9 cellular contexts compared by ENCODE assay signal in the genomic region with DNA sequence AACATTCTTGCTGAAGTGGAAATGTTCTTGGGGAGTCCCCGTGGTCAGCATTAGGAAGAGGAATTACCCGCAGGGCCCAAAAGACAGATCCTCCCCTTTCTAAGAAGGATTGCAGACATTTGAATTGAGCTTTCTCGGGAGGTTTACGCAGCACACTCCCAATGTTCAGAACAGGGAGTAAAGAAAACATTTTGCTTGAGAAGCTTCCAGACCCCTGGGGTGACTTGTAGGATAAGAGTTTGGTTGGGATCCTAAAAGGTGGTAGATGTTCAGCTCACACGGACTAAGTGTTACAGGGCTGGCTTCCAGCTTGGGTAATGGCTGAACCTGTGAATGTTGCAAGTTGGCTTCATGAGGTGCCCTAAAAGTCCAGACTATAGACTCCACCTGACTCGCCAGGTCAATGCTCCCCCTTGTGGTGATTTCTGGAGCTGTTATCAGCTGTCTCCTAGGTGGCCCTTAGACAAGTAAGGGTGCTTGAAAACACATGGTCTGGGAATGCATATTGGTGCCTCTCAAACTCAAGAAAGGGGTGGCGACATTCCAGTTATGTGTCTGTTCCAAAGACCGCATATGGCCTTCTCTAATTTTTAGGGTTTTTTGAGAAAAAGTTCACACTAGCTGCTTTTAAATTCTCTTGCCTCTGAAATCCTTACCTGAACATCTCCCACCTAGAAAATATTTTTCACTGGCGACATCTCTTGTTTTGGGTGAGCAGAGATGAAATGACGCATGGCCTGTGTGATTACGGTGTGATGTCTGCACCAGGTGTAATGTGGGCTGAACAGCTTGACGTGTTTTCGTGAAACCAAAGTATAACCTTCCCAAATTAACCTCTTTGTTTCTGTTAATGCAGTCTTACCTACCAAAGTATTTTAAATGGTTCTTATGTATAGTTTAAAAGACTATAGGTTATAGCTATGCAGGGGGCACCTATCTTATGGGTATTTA.
DNase-seq lines count a peak whose midpoint lies in the region; ATAC-seq, FAIRE-seq and TF ChIP-seq lines count a peak whose summit lies in the region.
"Had no signal": no experiment of that assay in that cellular context is flagged by ENCODE, and none has a peak within 500 bp of the region (broad histone marks: within the 10 kb centered on the region; RNA-seq: fewer than 3 reads in every experiment).

No MANE protein-coding gene starts in this region.

- peak; percentile 40 to 72 (median 55) for DNase-seq in CD8-positive, alpha-beta T cell
- DNase-seq in GM19239 (ENCODE audit: insufficient read length, low spot score) = peak; percentile 44
- DNase-seq in Panc1 (ENCODE audit: low read depth, low spot score) = no peak
- DNase-seq in glomerular visceral epithelial cell (ENCODE audit: extremely low spot score) = peak; percentile 47
- DNase-seq in renal cortical epithelial cell (ENCODE audit: low read depth) = peak; percentile 62
- DNase-seq in midbrain (lab: John Stamatoyannopoulos, UW) = no peak

- H3K27ac ChIP-seq in CD8-positive, alpha-beta T cell (ENCODE audit: low read depth, low read length) = no peak overlapping the region
- H3K27ac ChIP-seq in Panc1 (ENCODE audit: low read length) = no peak overlapping the region

- H3K4me1 Mint-ChIP-seq in CD8-positive, alpha-beta T cell (ENCODE audit: low read depth) = no peaks in the 10 kb centered on the region
- H3K4me1 Mint-ChIP-seq in activated T-helper 17 cell treated with anti-CD3 and anti-CD28 coated beads, Interleukin-2, amount 50 U/mL, for 72 hours = no peaks in the 10 kb centered on the region

- H3K9me3 ChIP-seq in CD8-positive, alpha-beta T cell (ENCODE audit: low read length) = no peaks in the 10 kb centered on the region
- H3K9me3 ChIP-seq in Panc1 (ENCODE audit: control insufficient read depth, insufficient read depth, low read depth, low read length) = no peaks in the 10 kb centered on the region

- intact Hi-C loops in CD8-positive, alpha-beta T cell (cut with DNase I, micrococcal nuclease) = loop anchor here in 1 of 2 experiments (1.0 kb wide), 1 partner anchor 546 kb away; no protein-coding TSS in a partner anchor
- intact Hi-C loops in Panc1 (cut with micrococcal nuclease; ENCODE audit: unreplicated experiment) = no loop called here

- H3K36me3 ChIP-seq in CD8-positive, alpha-beta T cell (ENCODE audit: insufficient read depth, low read length) = no peaks in the 10 kb centered on the region
- H3K36me3 ChIP-seq in Panc1 (ENCODE audit: control insufficient read depth, insufficient read depth, low read length) = no peaks in the 10 kb centered on the region

- CTCF ChIA-PET in CD8-positive, alpha-beta T cell (lab: Charles Lee) = interaction anchor here (0.5 to 11.9 kb wide), 30 partner anchors 9 to 574 kb away, joined by 3 to 158 read pairs (median 4); no protein-coding TSS in a partner anchor
- CTCF ChIA-PET in Panc1 (lab: Charles Lee) = interaction anchor here (1.3 to 1.4 kb wide), 2 partner anchors 546 to 569 kb away, joined by 3 to 7 read pairs; no protein-coding TSS in a partner anchor

- no TSS peak for BruUV-seq in Panc1 (replicated peaks; lab: Mats Ljungman, UMichigan)

- H3K4me1 ChIP-seq in CD8-positive, alpha-beta T cell (ENCODE audit: insufficient read depth, low read length) = no peaks in the 10 kb centered on the region
- H3K4me1 ChIP-seq in Panc1 (ENCODE audit: control insufficient read depth, insufficient read depth, low read length) = no peaks in the 10 kb centered on the region

- H3K27me3 Mint-ChIP-seq in CD8-positive, alpha-beta T cell (ENCODE audit: low read depth) = peaks cover 8% of the 10 kb centered on the region
- peaks cover 4% of the 10 kb centered on the region for H3K27me3 Mint-ChIP-seq in activated T-helper 17 cell treated with anti-CD3 and anti-CD28 coated beads, Interleukin-2, amount 50 U/mL, for 72 hours

- POLR2A ChIA-PET in CD8-positive, alpha-beta T cell (lab: Charles Lee) = interaction anchor here (1.0 to 1.1 kb wide), 2 partner anchors 546 to 568 kb away, joined by 3 to 4 read pairs; no protein-coding TSS in a partner anchor
- POLR2A ChIA-PET in Panc1 (lab: Charles Lee) = no interaction called here

- peak; percentile 83 for FAIRE-seq in GM19239 (lab: Jason Lieb, UNC)
- FAIRE-seq: TTC549 had no signal

- no peak overlapping the region for H3K4me3 Mint-ChIP-seq in CD8-positive, alpha-beta T cell
- no peak overlapping the region for H3K4me3 Mint-ChIP-seq in activated T-helper 17 cell treated with anti-CD3 and anti-CD28 coated beads, Interleukin-2, amount 50 U/mL, for 72 hours

- no peak overlapping the region for H3K4me3 ChIP-seq in CD8-positive, alpha-beta T cell (ENCODE audit: low read depth, low read length)
- no peak overlapping the region for H3K4me3 ChIP-seq in Panc1 (ENCODE audit: low read depth in 2 of 2, low read length in 2 of 2)

- H3K36me3 Mint-ChIP-seq in CD8-positive, alpha-beta T cell = no peaks in the 10 kb centered on the region
- H3K36me3 Mint-ChIP-seq in activated T-helper 17 cell treated with anti-CD3 and anti-CD28 coated beads, Interleukin-2, amount 50 U/mL, for 72 hours (ENCODE audit: low read depth) = no peaks in the 10 kb centered on the region

- no peaks in the 10 kb centered on the region for H3K27me3 ChIP-seq in CD8-positive, alpha-beta T cell (ENCODE audit: insufficient read depth, low read length)
- no peaks in the 10 kb centered on the region for H3K27me3 ChIP-seq in Panc1 (ENCODE audit: control insufficient read depth, insufficient read depth, low read length)

- in situ Hi-C loops in Panc1 (cut with HindIII; ENCODE audit: low pct_unique_long_range_greater_than_20kb, low sequenced_read_pairs) = no loop called here

- ATAC-seq in CD8-positive, alpha-beta T cell = peak; percentile 64
- ATAC-seq in HG03354 (IDR thresholded peaks at IDR 0.05; ENCODE audit: poor library complexity, severe bottlenecking, unreplicated experiment) (peak; percentile 92), Panc1 (peak; percentile 82)
- peak; percentile 74 for ATAC-seq in activated T-helper 17 cell treated with anti-CD3 and anti-CD28 coated beads, Interleukin-2, amount 50 U/mL, for 72 hours (replicated peaks)

- H3K9me3 Mint-ChIP-seq in CD8-positive, alpha-beta T cell = no peaks in the 10 kb centered on the region
- H3K9me3 Mint-ChIP-seq in activated T-helper 17 cell treated with anti-CD3 and anti-CD28 coated beads, Interleukin-2, amount 50 U/mL, for 72 hours = no peaks in the 10 kb centered on the region

- H3K27ac Mint-ChIP-seq in CD8-positive, alpha-beta T cell = no peak overlapping the region
- no peak overlapping the region for H3K27ac Mint-ChIP-seq in activated T-helper 17 cell treated with anti-CD3 and anti-CD28 coated beads, Interleukin-2, amount 50 U/mL, for 72 hours

- TF ChIP-seq CTCF in CD8-positive, alpha-beta T cell (IDR thresholded peaks at IDR 0.05) = peak; percentile 60
- TF ChIP-seq CTCF in Panc1 (IDR thresholded peaks at IDR 0.05) = peak; percentile 75

Comparison
In these comparisons a context has a peak if more than half of its experiments do, and no peak if none do; other contexts are left out.
1. DNase-seq: peak in CD8-positive, alpha-beta T cell (7 of 7), GM19239 (single experiment), glomerular visceral epithelial cell (single experiment) and renal cortical epithelial cell (single experiment); none in Panc1 (single experiment) and midbrain (single experiment).
2. Peak in every context shown above with its lines, with median percentiles within 50 percentile points of each other: ATAC-seq.